ENCODE assay signal across 17 cellular contexts in genomic region chr22:30279932-30280331, GRCh38. TPM values are rescaled to one million over a fixed set of nuclear protein-coding genes. Genes with fewer than 3 reads are reported as not detected.
"Had no signal": no experiment of that assay in that cellular context is flagged by ENCODE, and none has a peak within 500 bp of the region (broad histone marks: within the 10 kb centered on the region; RNA-seq: fewer than 3 reads in every experiment).

No MANE protein-coding gene starts in this region.

- H3K4me3 ChIP-seq: coronary artery, heart left ventricle, ovary, prostate gland, stomach, suprapubic skin, tibial nerve had no signal

- H3K9me3 Mint-ChIP-seq: activated T-cell treated with anti-CD3 and anti-CD28 coated beads, Interleukin-2, amount 50 U/mL, for 24 hours; activated T-helper 17 cell treated with anti-CD3 and anti-CD28 coated beads, Interleukin-2, amount 50 U/mL, for 72 hours; natural killer cell treated with Interleukin-12 subunit alpha and Interleukin-12 subunit beta and Interleukin-15 and Interleukin-18, amount 100 ng/mL, for 72 hours; stimulated activated effector memory CD8-positive, alpha-beta T cell treated with anti-CD3 and anti-CD28 coated beads, Interleukin-12 subunit alpha, Interleukin-12 subunit beta, amount 100 ng/mL, for 72 hours had no signal

- H3K27ac ChIP-seq: coronary artery, epithelial cell of prostate, ovary, prostate gland, stomach, suprapubic skin, tibial nerve had no signal

- DNase-seq: activated CD8-positive, alpha-beta memory T cell treated with anti-CD3 and anti-CD28 coated beads for 24 hours; activated CD8-positive, alpha-beta memory T cell treated with anti-CD3 and anti-CD28 coated beads, Interleukin-2, amount 50 U/mL, for 4 hours; activated T-cell treated with anti-CD3 and anti-CD28 coated beads, Interleukin-2, amount 50 U/mL, for 24 hours; midbrain; ovary; stimulated activated CD4-positive, alpha-beta T cell treated with anti-CD3 and anti-CD28 coated beads, Interleukin-1b, Interleukin-23, amount 100 ng/mL, for 48 hours; stomach had no signal

- H3K27me3 Mint-ChIP-seq: activated T-cell treated with anti-CD3 and anti-CD28 coated beads, Interleukin-2, amount 50 U/mL, for 24 hours; activated T-helper 17 cell treated with anti-CD3 and anti-CD28 coated beads, Interleukin-2, amount 50 U/mL, for 72 hours had no signal

- H3K27ac Mint-ChIP-seq: activated T-cell treated with anti-CD3 and anti-CD28 coated beads, Interleukin-2, amount 50 U/mL, for 24 hours; activated T-helper 17 cell treated with anti-CD3 and anti-CD28 coated beads, Interleukin-2, amount 50 U/mL, for 72 hours; natural killer cell treated with Interleukin-12 subunit alpha and Interleukin-12 subunit beta and Interleukin-15 and Interleukin-18, amount 100 ng/mL, for 72 hours; stimulated activated effector memory CD8-positive, alpha-beta T cell treated with anti-CD3 and anti-CD28 coated beads, Interleukin-12 subunit alpha, Interleukin-12 subunit beta, amount 100 ng/mL, for 72 hours had no signal

- H3K36me3 ChIP-seq: ovary, prostate gland had no signal

- H3K27me3 ChIP-seq: heart left ventricle, ovary, stomach, suprapubic skin, tibial nerve had no signal

- H3K4me1 ChIP-seq: prostate gland had no signal

- H3K9me3 ChIP-seq: heart left ventricle, ovary, prostate gland, stomach, suprapubic skin, tibial nerve had no signal

- H3K36me3 Mint-ChIP-seq: natural killer cell treated with Interleukin-12 subunit alpha and Interleukin-12 subunit beta and Interleukin-15 and Interleukin-18, amount 100 ng/mL, for 72 hours; stimulated activated effector memory CD8-positive, alpha-beta T cell treated with anti-CD3 and anti-CD28 coated beads, Interleukin-12 subunit alpha, Interleukin-12 subunit beta, amount 100 ng/mL, for 72 hours had no signal

- H3K4me3 Mint-ChIP-seq: activated T-cell treated with anti-CD3 and anti-CD28 coated beads, Interleukin-2, amount 50 U/mL, for 24 hours; activated T-helper 17 cell treated with anti-CD3 and anti-CD28 coated beads, Interleukin-2, amount 50 U/mL, for 72 hours; natural killer cell treated with Interleukin-12 subunit alpha and Interleukin-12 subunit beta and Interleukin-15 and Interleukin-18, amount 100 ng/mL, for 72 hours; stimulated activated effector memory CD8-positive, alpha-beta T cell treated with anti-CD3 and anti-CD28 coated beads, Interleukin-12 subunit alpha, Interleukin-12 subunit beta, amount 100 ng/mL, for 72 hours had no signal

RNA-seq across cellular contexts. Expression of gene OSM, which starts 13.3 kb away (rescaled TPM):
- total RNA-seq: bronchial epithelial cell had no signal
